In genomic region chr5:139575313-139575646, GRCh38 we compare ENCODE assay signal across 10 cellular contexts. TPM values are rescaled to one million over a fixed set of nuclear protein-coding genes. Genes with fewer than 3 reads are reported as not detected.
A peak's percentile ranks its signal among the peaks of the same experiment; 100 is the strongest.
DNase-seq lines count a peak whose midpoint lies in the region; ATAC-seq and TF ChIP-seq lines count a peak whose summit lies in the region.
"Had no signal": no experiment of that assay in that cellular context is flagged by ENCODE, and none has a peak within 500 bp of the region (broad histone marks: within the 10 kb centered on the region; RNA-seq: fewer than 3 reads in every experiment).

No MANE protein-coding gene starts in this region.

- H3K4me1 ChIP-seq in DOHH2 (ENCODE audit: control insufficient read depth, low read length): peaks cover 87% of the 10 kb centered on the region
- H3K4me1 ChIP-seq: BE2C had no signal

- DNase-seq in CD14-positive monocyte (ENCODE audit: low spot score) (no peak), immature natural killer cell (no peak)
- DNase-seq: nephron progenitor cell had no signal

- H3K27ac Mint-ChIP-seq in CD14-positive monocyte (peak overlapping the region in 1 of 7 donors; percentile 74), immature natural killer cell (peak overlapping the region; percentile 43 to 86 (median 69))

- no peaks in the 10 kb centered on the region for H3K9me2 ChIP-seq in DOHH2 (replicated peaks; ENCODE audit: control insufficient read depth, low read length)
- H3K9me2 ChIP-seq: SK-N-SH had no signal

- no peaks in the 10 kb centered on the region for H3K27me3 Mint-ChIP-seq in CD14-positive monocyte (ENCODE audit: low read depth in 3 of 3)
- H3K27me3 Mint-ChIP-seq in immature natural killer cell (ENCODE audit: low read depth in 3 of 3): peaks cover 0 to 2% (median 1%) of the 10 kb centered on the region in 3 donors

- H3K79me2 ChIP-seq in DOHH2 (ENCODE audit: control insufficient read depth, low read length): peaks cover 100% of the 10 kb centered on the region

- no peak for ATAC-seq in HG02642 (IDR thresholded peaks at IDR 0.05; ENCODE audit: poor library complexity, unreplicated experiment)
- ATAC-seq in GM19324 (IDR thresholded peaks at IDR 0.05; ENCODE audit: low FRiP score, unreplicated experiment): no peak
- ATAC-seq in HG03378 (IDR thresholded peaks at IDR 0.05; ENCODE audit: unreplicated experiment): no peak

- H3K27ac ChIP-seq in DOHH2 (ENCODE audit: low read depth, low read length) (no peak overlapping the region), VCaP (no peak overlapping the region)

- H3K4me3 Mint-ChIP-seq in CD14-positive monocyte (no peak overlapping the region), immature natural killer cell (peak overlapping the region in 3 of 5 donors; percentile 3 to 59 (median 31))
- H3K4me3 Mint-ChIP-seq: nephron progenitor cell had no signal

- H3K27me3 ChIP-seq in DOHH2 (ENCODE audit: control insufficient read depth, low read length): no peaks in the 10 kb centered on the region
- H3K27me3 ChIP-seq: BE2C had no signal

- H3K36me3 ChIP-seq in DOHH2 (ENCODE audit: control insufficient read depth, low read length): peaks cover 71% of the 10 kb centered on the region

- H3F3A ChIP-seq in DOHH2 (ENCODE audit: control insufficient read depth, insufficient read depth): peaks cover 14% of the 10 kb centered on the region

- TF ChIP-seq CTCF in CD14-positive monocyte (IDR thresholded peaks at IDR 0.05): peak; percentile 29
- no peak for TF ChIP-seq CTCF in DOHH2 (IDR thresholded peaks at IDR 0.05; ENCODE audit: low read depth, low read length, poor library complexity, severe bottlenecking)
- peak; percentile 38; the same call in 1 of the 2 replicates for TF ChIP-seq CTCF in VCaP (conservative IDR thresholded peaks at IDR 0.05)

- H3K9me3 ChIP-seq in DOHH2 (ENCODE audit: control insufficient read depth, insufficient read depth, low read length): no peaks in the 10 kb centered on the region
- H3K9me3 ChIP-seq: BE2C, SK-N-SH had no signal

- H3K4me3 ChIP-seq in DOHH2 (ENCODE audit: low read length): peak overlapping the region; percentile 49

- intact Hi-C loops in CD14-positive monocyte (cut with micrococcal nuclease): no loop called here

- peaks cover 8 to 20% of the 10 kb centered on the region in 2 donors for H3K36me3 Mint-ChIP-seq in CD14-positive monocyte
- H3K36me3 Mint-ChIP-seq in immature natural killer cell: no peaks in the 10 kb centered on the region

- H3K4me1 Mint-ChIP-seq in CD14-positive monocyte: peaks cover 44% of the 10 kb centered on the region
- H3K4me1 Mint-ChIP-seq in immature natural killer cell: peaks cover 63 to 66% of the 10 kb centered on the region in 2 donors
- H3K4me1 Mint-ChIP-seq: nephron progenitor cell had no signal

- H3K9me3 Mint-ChIP-seq in CD14-positive monocyte (no peaks in the 10 kb centered on the region), immature natural killer cell (no peaks in the 10 kb centered on the region)
- H3K9me3 Mint-ChIP-seq: nephron progenitor cell had no signal

- peak overlapping the region; percentile 60 for H3K4me2 ChIP-seq in DOHH2 (ENCODE audit: low read length)
- H3K4me2 ChIP-seq: SK-N-SH had no signal

- peaks cover 52% of the 10 kb centered on the region for H4K20me1 ChIP-seq in DOHH2 (ENCODE audit: control insufficient read depth, insufficient read depth, low read depth, low read length)

RNA-seq across cellular contexts. Expression of gene UBE2D2, which starts 14.1 kb away (rescaled TPM):
- polyA plus RNA-seq in CD14-positive monocyte (100 to 1,000 TPM; 133 to 167 TPM), immature natural killer cell (100 to 1,000 TPM; 231 to 328 (median 243) TPM)

Comparison
In these comparisons a context has a peak if more than half of its experiments do, and no peak if none do; other contexts are left out.
1. H3K4me3 Mint-ChIP-seq: peak in immature natural killer cell (3 of 5); none in CD14-positive monocyte (0 of 2).